28 cellular contexts compared by ENCODE assay signal in genomic region chr12:8985213-8985612, GRCh38.
"Had no signal": no experiment of that assay in that cellular context is flagged by ENCODE, and none has a peak within 500 bp of the region (broad histone marks: within the 10 kb centered on the region; RNA-seq: fewer than 3 reads in every experiment).

No MANE protein-coding gene starts in this region.

- H3K27ac Mint-ChIP-seq: activated CD4-positive, alpha-beta memory T cell treated with anti-CD3 and anti-CD28 coated beads, Interleukin-2, amount 10 ng/mL, durations not matched to agents 7 days and 5 days; activated CD4-positive, alpha-beta T cell treated with anti-CD3 and anti-CD28 coated beads, Interleukin-2, amount 10 ng/mL, durations not matched to agents 7 days and 5 days; activated naive CD4-positive, alpha-beta T cell treated with anti-CD3 and anti-CD28 coated beads, Interleukin-2, amount 50 U/mL, for 24 hours; activated T-helper 2 cell treated with anti-CD3 and anti-CD28 coated beads, Interferon-gamma antibody, Interleukin-2, Interleukin-4, amounts not matched to agents 10 μg/mL and 5 μg/mL and 100 μg/mL, durations not matched to agents 14 hours and 24 hours and 36 hours; stimulated activated naive CD8-positive, alpha-beta T cell treated with anti-CD3 and anti-CD28 coated beads, Interleukin-15, Interleukin-2, amounts not matched to agents 100 ng/mL and 50 ng/mL, for 24 hours; type B pancreatic cell had no signal

- H3K9me3 Mint-ChIP-seq: activated naive CD4-positive, alpha-beta T cell treated with anti-CD3 and anti-CD28 coated beads, Interleukin-2, amount 50 U/mL, for 24 hours; neural crest cell had no signal

- H3K27me3 Mint-ChIP-seq: activated CD4-positive, alpha-beta memory T cell treated with anti-CD3 and anti-CD28 coated beads, Interleukin-2, amount 10 ng/mL, durations not matched to agents 7 days and 5 days; activated CD4-positive, alpha-beta T cell treated with anti-CD3 and anti-CD28 coated beads, Interleukin-2, amount 10 ng/mL, durations not matched to agents 7 days and 5 days; activated naive CD4-positive, alpha-beta T cell treated with anti-CD3 and anti-CD28 coated beads, Interleukin-2, amount 50 U/mL, for 24 hours; stimulated activated naive CD8-positive, alpha-beta T cell treated with anti-CD3 and anti-CD28 coated beads, Interleukin-15, Interleukin-2, amounts not matched to agents 100 ng/mL and 50 ng/mL, for 24 hours; T-helper 17 cell; type B pancreatic cell had no signal

- H3K4me3 Mint-ChIP-seq: activated CD4-positive, alpha-beta memory T cell treated with anti-CD3 and anti-CD28 coated beads, Interleukin-2, amount 10 ng/mL, durations not matched to agents 7 days and 5 days; activated CD4-positive, alpha-beta T cell treated with anti-CD3 and anti-CD28 coated beads, Interleukin-2, amount 10 ng/mL, durations not matched to agents 7 days and 5 days; activated naive CD4-positive, alpha-beta T cell treated with anti-CD3 and anti-CD28 coated beads, Interleukin-2, amount 50 U/mL, for 24 hours; activated T-cell treated with anti-CD3 and anti-CD28 coated beads, Interleukin-2, amount 50 U/mL, for 4 hours; neural crest cell; stimulated activated naive CD8-positive, alpha-beta T cell treated with anti-CD3 and anti-CD28 coated beads, Interleukin-15, Interleukin-2, amounts not matched to agents 100 ng/mL and 50 ng/mL, for 24 hours; T-helper 17 cell; type B pancreatic cell had no signal

- ATAC-seq: activated T-cell treated with anti-CD3 and anti-CD28 coated beads, Interleukin-2, amount 50 U/mL, for 4 hours; body of pancreas; gastrocnemius medialis; left cardiac atrium; left ventricle myocardium superior; pancreas; sciatic nerve; T-helper 17 cell had no signal

- H3K4me1 Mint-ChIP-seq: neural crest cell had no signal

- DNase-seq: activated CD4-positive, alpha-beta memory T cell treated with anti-CD3 and anti-CD28 coated beads, Interleukin-2, amount 10 ng/mL, durations not matched to agents 7 days and 5 days; activated CD4-positive, alpha-beta T cell treated with anti-CD3 and anti-CD28 coated beads for 1 hour; activated CD4-positive, alpha-beta T cell treated with anti-CD3 and anti-CD28 coated beads, Interleukin-2, amount 10 ng/mL, durations not matched to agents 7 days and 5 days; activated T-cell treated with anti-CD3 and anti-CD28 coated beads, Interleukin-2, amount 50 U/mL, for 4 hours; aorta; body of pancreas; cerebellar nuclear complex; colonic mucosa; effector memory CD4-positive, alpha-beta T cell; erythroblast; gastrocnemius medialis; glutamatergic neuron; left cardiac atrium; left ventricle myocardium superior; nucleus accumbens; pancreas; retina; stimulated activated CD4-positive, alpha-beta T cell treated with anti-CD3 and anti-CD28 coated beads, Interleukin-12 subunit alpha, Interleukin-12 subunit beta, amount 100 ng/mL, for 4 hours; stimulated activated CD4-positive, alpha-beta T cell treated with anti-CD3 and anti-CD28 coated beads, Interleukin-4, amount 100 ng/mL, for 1 hour; substantia nigra; T-helper 17 cell; T1000 had no signal
